ENCODE assay signal across 1 cellular context in the genomic region with DNA sequence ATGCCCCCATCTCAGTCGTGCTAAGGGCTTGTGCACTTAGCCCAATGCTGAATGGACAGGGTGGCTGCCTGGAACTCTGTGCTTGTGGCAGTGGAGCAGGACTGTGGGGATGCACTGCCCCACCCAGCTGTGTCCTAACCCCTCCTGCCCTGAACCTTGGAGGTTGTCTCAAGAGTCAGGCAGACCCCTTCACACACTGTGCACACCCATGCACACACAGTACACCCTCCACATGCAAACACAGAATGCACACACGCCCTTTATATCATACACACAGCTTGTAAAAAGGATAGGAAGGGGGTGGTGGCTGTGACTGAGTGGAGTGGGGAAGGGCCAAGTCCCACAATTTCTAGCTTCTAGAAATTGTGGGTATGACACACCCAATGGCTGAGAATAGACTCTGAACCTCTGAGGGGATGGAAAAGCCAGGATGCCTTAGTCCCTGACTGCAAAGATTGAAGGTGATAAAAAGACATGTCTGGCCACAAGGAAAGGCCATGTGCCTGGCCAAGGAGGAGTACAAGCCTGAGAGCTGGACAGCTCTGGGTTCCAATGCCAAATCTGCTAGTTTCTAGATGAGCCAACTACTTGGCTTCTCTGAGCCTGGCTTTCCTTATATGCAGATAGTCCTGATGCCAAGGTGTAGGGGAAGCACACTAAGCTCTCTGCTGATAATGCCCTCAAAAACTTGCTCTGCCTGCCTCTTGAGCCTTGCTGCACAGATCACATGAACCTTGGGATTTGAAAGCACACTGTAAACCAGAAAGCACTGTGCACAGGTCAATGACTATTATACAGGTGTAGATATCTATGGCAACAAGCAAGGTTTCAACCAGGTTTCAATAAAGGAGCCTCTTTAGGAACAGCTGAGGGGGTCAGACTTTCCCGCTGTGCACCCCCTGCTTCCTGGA.
TF ChIP-seq lines count a peak whose summit lies in the region.

No MANE protein-coding gene starts in this region.

TF ChIP-seq in HEK293, 187 proteins besides CTCF, POLR2A, EP300 and RAD21 (continued from another document):
- TF ChIP-seq, protein P1, sequence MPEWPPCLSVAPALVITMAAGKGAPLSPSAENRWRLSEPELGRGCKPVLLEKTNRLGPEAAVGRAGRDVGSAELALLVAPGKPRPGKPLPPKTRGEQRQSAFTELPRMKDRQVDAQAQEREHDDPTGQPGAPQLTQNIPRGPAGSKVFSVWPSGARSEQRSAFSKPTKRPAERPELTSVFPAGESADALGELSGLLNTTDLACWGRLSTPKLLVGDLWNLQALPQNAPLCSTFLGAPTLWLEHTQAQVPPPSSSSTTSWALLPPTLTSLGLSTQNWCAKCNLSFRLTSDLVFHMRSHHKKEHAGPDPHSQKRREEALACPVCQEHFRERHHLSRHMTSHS (tag by site-specific recombination; IDR thresholded peaks at IDR 0.05) = no peak
- no peak for TF ChIP-seq ZNF600 (tag by site-specific recombination; IDR thresholded peaks at IDR 0.05)
- TF ChIP-seq, protein P2, sequence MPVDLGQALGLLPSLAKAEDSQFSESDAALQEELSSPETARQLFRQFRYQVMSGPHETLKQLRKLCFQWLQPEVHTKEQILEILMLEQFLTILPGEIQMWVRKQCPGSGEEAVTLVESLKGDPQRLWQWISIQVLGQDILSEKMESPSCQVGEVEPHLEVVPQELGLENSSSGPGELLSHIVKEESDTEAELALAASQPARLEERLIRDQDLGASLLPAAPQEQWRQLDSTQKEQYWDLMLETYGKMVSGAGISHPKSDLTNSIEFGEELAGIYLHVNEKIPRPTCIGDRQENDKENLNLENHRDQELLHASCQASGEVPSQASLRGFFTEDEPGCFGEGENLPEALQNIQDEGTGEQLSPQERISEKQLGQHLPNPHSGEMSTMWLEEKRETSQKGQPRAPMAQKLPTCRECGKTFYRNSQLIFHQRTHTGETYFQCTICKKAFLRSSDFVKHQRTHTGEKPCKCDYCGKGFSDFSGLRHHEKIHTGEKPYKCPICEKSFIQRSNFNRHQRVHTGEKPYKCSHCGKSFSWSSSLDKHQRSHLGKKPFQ (tag by site-specific recombination; IDR thresholded peaks at IDR 0.05) = peak; percentile 64; the same call in 1 of the 2 replicates
- no peak for TF ChIP-seq ZNF76 (tag by site-specific recombination; IDR thresholded peaks at IDR 0.05; ENCODE audit: borderline replicate concordance, low read depth)
- TF ChIP-seq ZNF341 (tag by site-specific recombination; IDR thresholded peaks at IDR 0.05; ENCODE audit: low read depth) = peak; percentile 31; the same call in 1 of the 2 replicates
- no peak for TF ChIP-seq KLF7 (tag by site-specific recombination; IDR thresholded peaks at IDR 0.05; ENCODE audit: borderline replicate concordance)
- TF ChIP-seq YY2 (tag by site-specific recombination; IDR thresholded peaks at IDR 0.05) = no peak
- TF ChIP-seq, protein P3, sequence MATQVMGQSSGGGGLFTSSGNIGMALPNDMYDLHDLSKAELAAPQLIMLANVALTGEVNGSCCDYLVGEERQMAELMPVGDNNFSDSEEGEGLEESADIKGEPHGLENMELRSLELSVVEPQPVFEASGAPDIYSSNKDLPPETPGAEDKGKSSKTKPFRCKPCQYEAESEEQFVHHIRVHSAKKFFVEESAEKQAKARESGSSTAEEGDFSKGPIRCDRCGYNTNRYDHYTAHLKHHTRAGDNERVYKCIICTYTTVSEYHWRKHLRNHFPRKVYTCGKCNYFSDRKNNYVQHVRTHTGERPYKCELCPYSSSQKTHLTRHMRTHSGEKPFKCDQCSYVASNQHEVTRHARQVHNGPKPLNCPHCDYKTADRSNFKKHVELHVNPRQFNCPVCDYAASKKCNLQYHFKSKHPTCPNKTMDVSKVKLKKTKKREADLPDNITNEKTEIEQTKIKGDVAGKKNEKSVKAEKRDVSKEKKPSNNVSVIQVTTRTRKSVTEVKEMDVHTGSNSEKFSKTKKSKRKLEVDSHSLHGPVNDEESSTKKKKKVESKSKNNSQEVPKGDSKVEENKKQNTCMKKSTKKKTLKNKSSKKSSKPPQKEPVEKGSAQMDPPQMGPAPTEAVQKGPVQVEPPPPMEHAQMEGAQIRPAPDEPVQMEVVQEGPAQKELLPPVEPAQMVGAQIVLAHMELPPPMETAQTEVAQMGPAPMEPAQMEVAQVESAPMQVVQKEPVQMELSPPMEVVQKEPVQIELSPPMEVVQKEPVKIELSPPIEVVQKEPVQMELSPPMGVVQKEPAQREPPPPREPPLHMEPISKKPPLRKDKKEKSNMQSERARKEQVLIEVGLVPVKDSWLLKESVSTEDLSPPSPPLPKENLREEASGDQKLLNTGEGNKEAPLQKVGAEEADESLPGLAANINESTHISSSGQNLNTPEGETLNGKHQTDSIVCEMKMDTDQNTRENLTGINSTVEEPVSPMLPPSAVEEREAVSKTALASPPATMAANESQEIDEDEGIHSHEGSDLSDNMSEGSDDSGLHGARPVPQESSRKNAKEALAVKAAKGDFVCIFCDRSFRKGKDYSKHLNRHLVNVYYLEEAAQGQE (tag by site-specific recombination; IDR thresholded peaks at IDR 0.05) = peak; percentile 71
- TF ChIP-seq KLF1 (tag by site-specific recombination; IDR thresholded peaks at IDR 0.05) = peak; percentile 99
